ENCODE assay signal across 1 cellular context in genomic region chr9:131475111-131475955, GRCh38.
TF ChIP-seq lines count a peak whose summit lies in the region.

No MANE protein-coding gene starts in this region.

TF ChIP-seq in WTC11, 78 proteins besides CTCF, POLR2A, EP300 and RAD21 (continued from another document):
- TF ChIP-seq TEAD4 (CRISPR knock-in tag; IDR thresholded peaks at IDR 0.05) (no peak), FOXK1 (CRISPR knock-in tag; IDR thresholded peaks at IDR 0.05) (no peak), FOXP1 (CRISPR knock-in tag; IDR thresholded peaks at IDR 0.05; ENCODE audit: borderline replicate concordance) (no peak), ZNF317 (CRISPR knock-in tag; IDR thresholded peaks at IDR 0.05; ENCODE audit: borderline replicate concordance, low read depth) (no peak), E2F1 (CRISPR knock-in tag; IDR thresholded peaks at IDR 0.05) (no peak)
TF ChIP-seq in WTC11: peak in this region for 0.
